35 cellular contexts compared by ENCODE assay signal in the genomic region with DNA sequence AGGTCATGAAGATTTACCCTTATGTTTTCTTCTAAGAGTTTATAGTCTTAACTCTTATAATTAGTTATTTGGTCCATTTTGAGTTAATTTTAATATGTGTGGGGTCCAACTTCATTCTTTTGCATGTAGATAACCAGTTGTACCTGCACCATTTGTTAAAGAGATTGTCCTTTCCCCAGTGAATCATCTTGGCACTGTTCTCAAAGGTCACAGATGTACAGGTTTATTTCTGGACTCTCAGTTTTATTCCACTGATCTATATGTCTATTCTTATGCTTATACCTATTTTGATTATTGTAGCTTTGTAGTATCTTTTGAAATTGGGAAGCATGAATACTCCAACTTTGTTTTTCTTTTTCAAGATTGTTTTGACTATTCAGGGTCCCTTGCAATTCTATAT.
"Had no signal": no experiment of that assay in that cellular context is flagged by ENCODE, and none has a peak within 500 bp of the region (broad histone marks: within the 10 kb centered on the region; RNA-seq: fewer than 3 reads in every experiment).

No MANE protein-coding gene starts in this region.

- DNase-seq: Karpas-422, Kasumi-1, KBM-7, KG1, MG63, MM.1S, MV-4-11, NCI-H1048, NCI-H1092, NCI-H1092 treated with DMSO at 0.1 percent for 48 hours, NCI-H1105, NCI-H1105 treated with DMSO at 0.1 percent for 48 hours, NCI-H1417, NCI-H1417 treated with DMSO at 0.1 percent for 48 hours, NCI-H1436, NCI-H1436 treated with DMSO at 0.1 percent for 48 hours, NCI-H146, NCI-H1694, NCI-H1694 treated with DMSO at 0.1 percent for 48 hours, NCI-H187, NCI-H187 treated with DMSO at 0.1 percent for 48 hours, NCI-H1930, NCI-H2029, NCI-H2029 treated with DMSO at 0.1 percent for 48 hours, NCI-H2081, NCI-H2081 treated with DMSO at 0.1 percent for 48 hours, NCI-H2107, NCI-H2171, NCI-H2171 treated with DMSO at 0.1 percent for 48 hours, NCI-H2227 treated with DMSO at 0.1 percent for 48 hours, NCI-H226, NCI-H345, NCI-H446, NCI-H446 treated with DMSO at 0.1 percent for 48 hours had no signal

- H3K4me3 ChIP-seq: MG63 had no signal

- H3K27me3 ChIP-seq: MG63 had no signal

- H3K27ac ChIP-seq: KMS-11 had no signal

- H3K9me3 ChIP-seq: MG63 had no signal
